ENCODE assay signal across 8 cellular contexts in the genomic region with DNA sequence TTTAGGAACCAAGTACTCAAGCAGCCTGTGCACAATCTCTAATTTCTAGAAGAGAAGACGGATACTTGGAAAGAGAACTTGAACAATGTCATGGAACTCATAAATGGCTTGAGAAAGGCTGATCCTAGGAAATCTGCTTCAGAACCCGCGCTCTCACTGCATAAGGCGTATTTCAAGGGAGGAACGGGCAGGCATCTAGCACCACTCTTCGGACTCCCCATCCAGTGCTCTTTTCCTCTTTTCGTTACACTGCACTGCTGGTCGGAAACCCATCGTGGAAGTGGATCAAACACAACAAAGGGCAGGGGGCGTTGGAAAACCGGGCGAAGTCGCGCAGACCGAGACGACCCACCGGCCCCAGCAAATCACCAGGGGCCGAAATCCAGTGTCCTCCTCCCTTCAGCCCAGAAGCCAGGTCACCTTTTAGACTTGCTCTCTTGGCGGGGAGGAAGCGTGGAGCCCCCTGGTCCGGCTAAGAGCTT.
DNase-seq lines count a peak whose midpoint lies in the region; ATAC-seq and TF ChIP-seq lines count a peak whose summit lies in the region.

No MANE protein-coding gene starts in this region.

- H3K9me3 Mint-ChIP-seq in stimulated activated naive CD8-positive, alpha-beta T cell treated with anti-CD3 and anti-CD28 coated beads, Interleukin-15, amount 100 ng/mL, for 72 hours: no peaks in the 10 kb centered on the region

- H3K4me3 ChIP-seq in HL-60 (replicated peaks; ENCODE audit: insufficient read depth, low read length): peak overlapping the region; percentile 82

- H3K4me3 Mint-ChIP-seq in stimulated activated naive CD8-positive, alpha-beta T cell treated with anti-CD3 and anti-CD28 coated beads, Interleukin-15, amount 100 ng/mL, for 72 hours: peak overlapping the region; percentile 95 to 98

- H3K27ac ChIP-seq in C4-2B: peak overlapping the region; percentile 100
- peak overlapping the region; percentile 88 for H3K27ac ChIP-seq in HL-60 (replicated peaks)
- H3K27ac ChIP-seq in angular gyrus (ENCODE audit: low read depth, low read length): peak overlapping the region; percentile 95

- peaks cover 52% of the 10 kb centered on the region for H3K4me1 Mint-ChIP-seq in stimulated activated naive CD8-positive, alpha-beta T cell treated with anti-CD3 and anti-CD28 coated beads, Interleukin-15, amount 100 ng/mL, for 72 hours

- no peaks in the 10 kb centered on the region for H3K27me3 ChIP-seq in HL-60 (ENCODE audit: insufficient read depth, poor library complexity, severe bottlenecking)

- TF ChIP-seq CTCF in C4-2B (conservative IDR thresholded peaks at IDR 0.05): no peak
- TF ChIP-seq CTCF in HL-60 (IDR thresholded peaks at IDR 0.05; ENCODE audit: insufficient read depth, low read length): no peak

- no peak for ATAC-seq in stimulated activated naive CD8-positive, alpha-beta T cell treated with anti-CD3 and anti-CD28 coated beads, Interleukin-15, amount 100 ng/mL, for 72 hours

- peak overlapping the region; percentile 92 to 98 for H3K27ac Mint-ChIP-seq in stimulated activated naive CD8-positive, alpha-beta T cell treated with anti-CD3 and anti-CD28 coated beads, Interleukin-15, amount 100 ng/mL, for 72 hours

- no peaks in the 10 kb centered on the region for H3K27me3 Mint-ChIP-seq in stimulated activated naive CD8-positive, alpha-beta T cell treated with anti-CD3 and anti-CD28 coated beads, Interleukin-15, amount 100 ng/mL, for 72 hours

- no peak for DNase-seq in HL-60 (ENCODE audit: low read depth in 1 of 2, low spot score in 1 of 2)
- peak; percentile 28 for DNase-seq in iris pigment epithelial cell (ENCODE audit: low read depth)
- DNase-seq in stimulated activated naive CD8-positive, alpha-beta T cell treated with anti-CD3 and anti-CD28 coated beads, Interleukin-15, amount 100 ng/mL, for 72 hours: peak in 1 of 2 donors; percentile 24
- no peak for DNase-seq in middle frontal gyrus (ENCODE audit: extremely low spot score, low spot score)
- no peak for DNase-seq in pons (ENCODE audit: low spot score)
- DNase-seq in stimulated activated CD4-positive, alpha-beta T cell treated with anti-CD3 and anti-CD28 coated beads, Interleukin-12 subunit alpha, Interleukin-12 subunit beta, amount 100 ng/mL, for 4 hours: no peak
